Comparison of ENCODE assay signal across 9 cellular contexts in genomic region chr11:35313066-35313765, GRCh38.
A peak's percentile ranks its signal among the peaks of the same experiment; 100 is the strongest.
DNase-seq lines count a peak whose midpoint lies in the region; ATAC-seq, FAIRE-seq and TF ChIP-seq lines count a peak whose summit lies in the region.
"Had no signal": no experiment of that assay in that cellular context is flagged by ENCODE, and none has a peak within 500 bp of the region (broad histone marks: within the 10 kb centered on the region; RNA-seq: fewer than 3 reads in every experiment).

No MANE protein-coding gene starts in this region.

- no peak overlapping the region for H3K4me2 ChIP-seq in Karpas-422 (ENCODE audit: low read depth, low read length, poor library complexity, severe bottlenecking)

- no peak overlapping the region for H3K27ac ChIP-seq in Karpas-422 (ENCODE audit: low read length)

- TF ChIP-seq CTCF in D721Med (IDR thresholded peaks at IDR 0.05; ENCODE audit: insufficient read depth, missing control alignments) = no peak

- H2AFZ ChIP-seq in Karpas-422 (ENCODE audit: low read length) = no peak overlapping the region

- H3K27me3 Mint-ChIP-seq in natural killer cell treated with Interleukin-12 subunit alpha and Interleukin-12 subunit beta and Interleukin-15 and Interleukin-18, amount 100 ng/mL, for 72 hours = no peaks in the 10 kb centered on the region

- no peak for TF ChIP-seq POLR2A in H54 (IDR thresholded peaks at IDR 0.05; ENCODE audit: low read depth, low read length)

- no peak overlapping the region for H3K4me3 Mint-ChIP-seq in natural killer cell treated with Interleukin-12 subunit alpha and Interleukin-12 subunit beta and Interleukin-15 and Interleukin-18, amount 100 ng/mL, for 72 hours

- H3K9ac ChIP-seq in Karpas-422 (ENCODE audit: low read length) = no peak overlapping the region

- no peaks in the 10 kb centered on the region for H3K9me2 ChIP-seq in Karpas-422 (replicated peaks; ENCODE audit: insufficient read depth, low read length)

- peaks cover 6 to 12% of the 10 kb centered on the region in 2 donors for H3K4me1 Mint-ChIP-seq in natural killer cell treated with Interleukin-12 subunit alpha and Interleukin-12 subunit beta and Interleukin-15 and Interleukin-18, amount 100 ng/mL, for 72 hours (ENCODE audit: low read depth in 2 of 2)

- no peaks in the 10 kb centered on the region for H4K20me1 ChIP-seq in Karpas-422 (ENCODE audit: insufficient read depth, low read depth, low read length)

- no peaks in the 10 kb centered on the region for H3K9me3 Mint-ChIP-seq in natural killer cell treated with Interleukin-12 subunit alpha and Interleukin-12 subunit beta and Interleukin-15 and Interleukin-18, amount 100 ng/mL, for 72 hours

- no peaks in the 10 kb centered on the region for H3K36me3 ChIP-seq in Karpas-422 (ENCODE audit: insufficient read depth, low read length)

- H3K36me3 Mint-ChIP-seq in natural killer cell treated with Interleukin-12 subunit alpha and Interleukin-12 subunit beta and Interleukin-15 and Interleukin-18, amount 100 ng/mL, for 72 hours = no peaks in the 10 kb centered on the region

- H3K79me2 ChIP-seq in Karpas-422 (ENCODE audit: low read length) = no peaks in the 10 kb centered on the region

- 0 out of 2 replicates have a peak, but pooled peaks cover 4% of the 10 kb centered on the region for H3K27me3 ChIP-seq in Karpas-422 (ENCODE audit: low read length)

- ATAC-seq in GM18909 (IDR thresholded peaks at IDR 0.05; ENCODE audit: poor library complexity, unreplicated experiment) (peak; percentile 94), HG02642 (IDR thresholded peaks at IDR 0.05; ENCODE audit: poor library complexity, unreplicated experiment) (peak; percentile 83)
- no peak for ATAC-seq in natural killer cell treated with Interleukin-12 subunit alpha and Interleukin-12 subunit beta and Interleukin-15 and Interleukin-18, amount 100 ng/mL, for 72 hours

- peaks cover 10% of the 10 kb centered on the region for H3K4me1 ChIP-seq in Karpas-422 (ENCODE audit: low read length)

- FAIRE-seq in D721Med (lab: Jason Lieb, UNC) (no peak), H54 (lab: Jason Lieb, UNC) (no peak)

- peak; percentile 65 for DNase-seq in Karpas-422
- peak; percentile 83 for DNase-seq in pons (ENCODE audit: low spot score)
- no peak for DNase-seq in D721Med (ENCODE audit: insufficient read length, low spot score)
- DNase-seq in activated CD4-positive, CD25-positive, alpha-beta regulatory T cell (lab: John Stamatoyannopoulos, UW) = no peak
- no peak for DNase-seq in H54 (ENCODE audit: insufficient read length, low spot score)
- no peak for DNase-seq in natural killer cell treated with Interleukin-12 subunit alpha and Interleukin-12 subunit beta and Interleukin-15 and Interleukin-18, amount 100 ng/mL, for 72 hours (ENCODE audit: low spot score)
- DNase-seq: NCI-H1092 had no signal

- no peaks in the 10 kb centered on the region for H3K9me3 ChIP-seq in Karpas-422 (ENCODE audit: low read length)

- no peak overlapping the region for H3K27ac Mint-ChIP-seq in natural killer cell treated with Interleukin-12 subunit alpha and Interleukin-12 subunit beta and Interleukin-15 and Interleukin-18, amount 100 ng/mL, for 72 hours

- no peak overlapping the region for H3K4me3 ChIP-seq in Karpas-422 (ENCODE audit: low read length)

Comparison
In these comparisons a context has a peak if more than half of its experiments do, and no peak if none do; other contexts are left out.
1. ATAC-seq: peak in GM18909 (single experiment) and HG02642 (single experiment); none in natural killer cell treated with Interleukin-12 subunit alpha and Interleukin-12 subunit beta and Interleukin-15 and Interleukin-18, amount 100 ng/mL, for 72 hours (0 of 2).
2. DNase-seq: peak in Karpas-422 (single experiment) and pons (single experiment); none in D721Med (single experiment), activated CD4-positive, CD25-positive, alpha-beta regulatory T cell (0 of 4), H54 (single experiment) and natural killer cell treated with Interleukin-12 subunit alpha and Interleukin-12 subunit beta and Interleukin-15 and Interleukin-18, amount 100 ng/mL, for 72 hours (single experiment).